ENCODE assay signal across 18 cellular contexts in genomic region chr6:106050538-106050937, GRCh38. TPM values are rescaled to one million over a fixed set of nuclear protein-coding genes. Genes with fewer than 3 reads are reported as not detected.
DNase-seq lines count a peak whose midpoint lies in the region; ATAC-seq and TF ChIP-seq lines count a peak whose summit lies in the region.
"Had no signal": no experiment of that assay in that cellular context is flagged by ENCODE, and none has a peak within 500 bp of the region (broad histone marks: within the 10 kb centered on the region; RNA-seq: fewer than 3 reads in every experiment).

No MANE protein-coding gene starts in this region.

- H3K4me1 Mint-ChIP-seq in activated naive CD8-positive, alpha-beta T cell treated with anti-CD3 and anti-CD28 coated beads, Interleukin-2, amount 10 ng/mL, durations not matched to agents 7 days and 5 days, result peaks cover 14% of the 10 kb centered on the region
- H3K4me1 Mint-ChIP-seq in activated naive CD8-positive, alpha-beta T cell treated with anti-CD3 and anti-CD28 coated beads, Interleukin-2, amount 50 U/mL, for 24 hours, result no peaks in the 10 kb centered on the region
- H3K4me1 Mint-ChIP-seq in naive thymus-derived CD4-positive, alpha-beta T cell, result peaks cover 0 to 24% (median 13%) of the 10 kb centered on the region in 7 donors
- H3K4me1 Mint-ChIP-seq: IgD-negative memory B cell had no signal

- POLR2A ChIA-PET in activated naive CD8-positive, alpha-beta T cell treated with anti-CD3 and anti-CD28 coated beads, Interleukin-2, amount 10 ng/mL, durations not matched to agents 7 days and 5 days (lab: Charles Lee), result no interaction called here
- POLR2A ChIA-PET in naive thymus-derived CD4-positive, alpha-beta T cell (lab: Charles Lee), result no interaction called here

- H3K27ac Mint-ChIP-seq in activated naive CD8-positive, alpha-beta T cell treated with anti-CD3 and anti-CD28 coated beads, Interleukin-2, amount 10 ng/mL, durations not matched to agents 7 days and 5 days, result no peak overlapping the region
- no peak overlapping the region for H3K27ac Mint-ChIP-seq in activated naive CD8-positive, alpha-beta T cell treated with anti-CD3 and anti-CD28 coated beads, Interleukin-2, amount 50 U/mL, for 24 hours
- H3K27ac Mint-ChIP-seq in naive thymus-derived CD4-positive, alpha-beta T cell, result no peak overlapping the region
- H3K27ac Mint-ChIP-seq: IgD-negative memory B cell had no signal

- peaks cover 32% of the 10 kb centered on the region for H3K27me3 Mint-ChIP-seq in activated naive CD8-positive, alpha-beta T cell treated with anti-CD3 and anti-CD28 coated beads, Interleukin-2, amount 10 ng/mL, durations not matched to agents 7 days and 5 days
- peaks cover 4% of the 10 kb centered on the region for H3K27me3 Mint-ChIP-seq in activated naive CD8-positive, alpha-beta T cell treated with anti-CD3 and anti-CD28 coated beads, Interleukin-2, amount 50 U/mL, for 24 hours
- H3K27me3 Mint-ChIP-seq in naive thymus-derived CD4-positive, alpha-beta T cell, result peaks cover 0 to 12% (median 5%) of the 10 kb centered on the region in 5 donors
- H3K27me3 Mint-ChIP-seq: IgD-negative memory B cell had no signal

- H3K9me3 ChIP-seq in naive thymus-derived CD4-positive, alpha-beta T cell (ENCODE audit: control insufficient read depth in 2 of 3, low read length in 3 of 3), result no peaks in the 10 kb centered on the region
- H3K9me3 ChIP-seq in esophagus squamous epithelium, result no peaks in the 10 kb centered on the region
- H3K9me3 ChIP-seq: BLaER1 had no signal

- no peak overlapping the region for H3K4me3 Mint-ChIP-seq in activated naive CD8-positive, alpha-beta T cell treated with anti-CD3 and anti-CD28 coated beads, Interleukin-2, amount 10 ng/mL, durations not matched to agents 7 days and 5 days
- H3K4me3 Mint-ChIP-seq in activated naive CD8-positive, alpha-beta T cell treated with anti-CD3 and anti-CD28 coated beads, Interleukin-2, amount 50 U/mL, for 24 hours, result no peak overlapping the region
- no peak overlapping the region for H3K4me3 Mint-ChIP-seq in naive thymus-derived CD4-positive, alpha-beta T cell
- H3K4me3 Mint-ChIP-seq: CD4-positive, CD25-positive, alpha-beta regulatory T cell; IgD-negative memory B cell had no signal

- H3K27me3 ChIP-seq in naive thymus-derived CD4-positive, alpha-beta T cell (ENCODE audit: control insufficient read depth in 2 of 2, insufficient read depth in 2 of 2, low read length in 2 of 2), result no peaks in the 10 kb centered on the region
- no peaks in the 10 kb centered on the region for H3K27me3 ChIP-seq in esophagus squamous epithelium
- H3K27me3 ChIP-seq: BLaER1 had no signal

- H3K36me3 ChIP-seq in naive thymus-derived CD4-positive, alpha-beta T cell (ENCODE audit: control insufficient read depth in 2 of 3, insufficient read depth in 3 of 3, low read length in 3 of 3), result no peaks in the 10 kb centered on the region
- H3K36me3 ChIP-seq in esophagus squamous epithelium, result no peaks in the 10 kb centered on the region
- H3K36me3 ChIP-seq: BLaER1 had no signal

- no peak overlapping the region for H3K27ac ChIP-seq in naive thymus-derived CD4-positive, alpha-beta T cell (ENCODE audit: low read depth, low read length)
- no peak overlapping the region for H3K27ac ChIP-seq in esophagus squamous epithelium
- H3K27ac ChIP-seq: 22Rv1, BLaER1, KMS-11 had no signal

- H3K4me3 ChIP-seq in naive thymus-derived CD4-positive, alpha-beta T cell (ENCODE audit: low read length), result no peak overlapping the region
- no peak overlapping the region for H3K4me3 ChIP-seq in esophagus squamous epithelium
- H3K4me3 ChIP-seq: BLaER1, GM12878 had no signal

- no peak for TF ChIP-seq POLR2A in esophagus squamous epithelium (IDR thresholded peaks at IDR 0.05)

- DNase-seq in activated naive CD8-positive, alpha-beta T cell treated with anti-CD3 and anti-CD28 coated beads, Interleukin-2, amount 10 ng/mL, durations not matched to agents 7 days and 5 days, result no peak
- no peak for DNase-seq in activated naive CD8-positive, alpha-beta T cell treated with anti-CD3 and anti-CD28 coated beads, Interleukin-2, amount 50 U/mL, for 24 hours
- DNase-seq in astrocyte of the hippocampus (ENCODE audit: low read depth, low spot score) (peak; percentile 29), esophagus squamous epithelium (lab: John Stamatoyannopoulos, UW) (no peak)
- peak in 2 of 9 donors; percentile 6 to 10 for DNase-seq in naive thymus-derived CD4-positive, alpha-beta T cell
- DNase-seq: AML-193, Calu3, DMS 273 treated with DMSO at 0.1 percent for 48 hours had no signal

- H3K9me3 Mint-ChIP-seq in activated naive CD8-positive, alpha-beta T cell treated with anti-CD3 and anti-CD28 coated beads, Interleukin-2, amount 10 ng/mL, durations not matched to agents 7 days and 5 days, result no peaks in the 10 kb centered on the region
- no peaks in the 10 kb centered on the region for H3K9me3 Mint-ChIP-seq in activated naive CD8-positive, alpha-beta T cell treated with anti-CD3 and anti-CD28 coated beads, Interleukin-2, amount 50 U/mL, for 24 hours
- H3K9me3 Mint-ChIP-seq in naive thymus-derived CD4-positive, alpha-beta T cell, result no peaks in the 10 kb centered on the region
- H3K9me3 Mint-ChIP-seq: CD4-positive, CD25-positive, alpha-beta regulatory T cell had no signal

- peak; percentile 50 for ATAC-seq in activated naive CD8-positive, alpha-beta T cell treated with anti-CD3 and anti-CD28 coated beads, Interleukin-2, amount 10 ng/mL, durations not matched to agents 7 days and 5 days (ENCODE audit: low read depth)
- ATAC-seq in activated naive CD8-positive, alpha-beta T cell treated with anti-CD3 and anti-CD28 coated beads, Interleukin-2, amount 50 U/mL, for 24 hours, result no peak
- ATAC-seq in naive thymus-derived CD4-positive, alpha-beta T cell, result peak; percentile 18
- no peak for ATAC-seq in GM18861 (IDR thresholded peaks at IDR 0.05; ENCODE audit: unreplicated experiment)
- ATAC-seq in GM21529 (IDR thresholded peaks at IDR 0.05; ENCODE audit: unreplicated experiment), result no peak
- ATAC-seq: GM12878, HCT116 had no signal

- 77 to 79% methylated on average over 4 of the region's 4 CpGs for WGBS in esophagus squamous epithelium, 2 donors

- CTCF ChIA-PET in naive thymus-derived CD4-positive, alpha-beta T cell (lab: Charles Lee), result interaction anchor here (1.0 kb wide), 1 partner anchor 10 kb away, joined by 3 read pairs; no protein-coding TSS in a partner anchor

- peaks cover 1 to 2% of the 10 kb centered on the region in 2 donors for H3K4me1 ChIP-seq in naive thymus-derived CD4-positive, alpha-beta T cell (ENCODE audit: control insufficient read depth in 2 of 2, insufficient read depth in 2 of 2, low read length in 2 of 2)
- no peaks in the 10 kb centered on the region for H3K4me1 ChIP-seq in esophagus squamous epithelium
- H3K4me1 ChIP-seq: BLaER1 had no signal

- peaks cover 3% of the 10 kb centered on the region for H3K36me3 Mint-ChIP-seq in activated naive CD8-positive, alpha-beta T cell treated with anti-CD3 and anti-CD28 coated beads, Interleukin-2, amount 10 ng/mL, durations not matched to agents 7 days and 5 days
- no peaks in the 10 kb centered on the region for H3K36me3 Mint-ChIP-seq in activated naive CD8-positive, alpha-beta T cell treated with anti-CD3 and anti-CD28 coated beads, Interleukin-2, amount 50 U/mL, for 24 hours (ENCODE audit: low read depth)
- peaks cover 0 to 5% (median 0%) of the 10 kb centered on the region in 5 donors for H3K36me3 Mint-ChIP-seq in naive thymus-derived CD4-positive, alpha-beta T cell
- H3K36me3 Mint-ChIP-seq: CD4-positive, CD25-positive, alpha-beta regulatory T cell had no signal

- TF ChIP-seq CTCF in esophagus squamous epithelium (IDR thresholded peaks at IDR 0.05), result no peak

- intact Hi-C loops in naive thymus-derived CD4-positive, alpha-beta T cell (cut with micrococcal nuclease), result loop anchor here in 1 of 2 donors (1.0 kb wide), 1 partner anchor 9 kb away; no protein-coding TSS in a partner anchor
- intact Hi-C loops in esophagus squamous epithelium (cut with DNase I), result no loop called here

RNA-seq across cellular contexts. Expression of gene PRDM1, which starts 35.6 kb away (rescaled TPM):
- total RNA-seq in activated naive CD8-positive, alpha-beta T cell treated with anti-CD3 and anti-CD28 coated beads, Interleukin-2, amount 10 ng/mL, durations not matched to agents 7 days and 5 days, result 10 to 100 TPM; 20.2 to 21.1 TPM
- total RNA-seq in naive thymus-derived CD4-positive, alpha-beta T cell, result 10 to 100 TPM in 3 of 5 experiments, 1 to 10 TPM in 2; 2.0 to 64.1 (median 22.6) TPM
- 1 to 10 TPM; 2.9 to 5.6 TPM for polyA plus RNA-seq in naive thymus-derived CD4-positive, alpha-beta T cell
- total RNA-seq in esophagus squamous epithelium, result 10 to 100 TPM; 18.3 to 75.8 (median 35.4) TPM
- total RNA-seq: G401 had no signal

Comparison
In these comparisons a context has a peak if more than half of its experiments do, and no peak if none do; other contexts are left out.
1. ATAC-seq: peak in activated naive CD8-positive, alpha-beta T cell treated with anti-CD3 and anti-CD28 coated beads, Interleukin-2, amount 10 ng/mL, durations not matched to agents 7 days and 5 days (single experiment) and naive thymus-derived CD4-positive, alpha-beta T cell (single experiment); none in activated naive CD8-positive, alpha-beta T cell treated with anti-CD3 and anti-CD28 coated beads, Interleukin-2, amount 50 U/mL, for 24 hours (single experiment), GM18861 (single experiment) and GM21529 (single experiment).